Comparison of ENCODE assay signal across 12 cellular contexts in the genomic region with DNA sequence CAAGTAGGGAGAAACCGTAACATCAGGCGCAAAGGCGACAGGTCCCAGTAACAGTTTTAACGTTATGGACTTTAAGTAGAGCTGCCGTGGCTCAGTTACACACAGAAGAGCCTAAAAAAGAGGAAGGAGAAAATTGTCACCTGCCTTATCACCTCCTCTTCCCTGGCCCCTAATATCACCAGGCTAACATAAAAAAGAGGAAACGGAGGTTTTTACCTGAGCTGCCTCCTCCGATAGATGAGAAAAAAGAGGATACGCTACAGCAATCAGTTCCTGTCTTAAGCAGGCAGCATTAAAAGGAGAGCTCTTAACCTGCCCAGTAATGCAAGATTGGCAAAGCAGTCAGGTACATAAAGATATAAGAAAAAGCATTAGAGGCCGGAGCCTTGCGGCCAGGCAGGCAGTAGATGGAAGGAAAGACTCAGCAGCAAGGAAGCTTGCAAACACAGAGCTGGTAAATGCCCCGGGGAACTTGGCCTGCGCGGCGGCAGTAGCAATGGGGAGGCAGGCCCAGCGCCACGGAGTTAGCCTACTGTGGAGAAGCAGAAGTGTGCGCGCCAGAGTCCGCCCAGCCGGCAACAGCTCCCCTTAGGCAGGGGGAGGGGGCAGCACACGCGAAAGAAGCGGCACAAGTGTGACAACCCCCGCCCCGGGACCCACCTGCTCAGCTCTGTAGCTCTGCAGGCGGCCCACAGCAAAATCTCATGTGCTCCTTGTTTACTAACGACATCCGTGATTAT.
DNase-seq lines count a peak whose midpoint lies in the region; ATAC-seq and TF ChIP-seq lines count a peak whose summit lies in the region.
"Had no signal": no experiment of that assay in that cellular context is flagged by ENCODE, and none has a peak within 500 bp of the region (broad histone marks: within the 10 kb centered on the region; RNA-seq: fewer than 3 reads in every experiment).

No MANE protein-coding gene starts in this region.

- H3K4me1 Mint-ChIP-seq in activated naive CD4-positive, alpha-beta T cell treated with anti-CD3 and anti-CD28 coated beads for 36 hours (ENCODE audit: low read depth): peaks cover 5% of the 10 kb centered on the region

- TF ChIP-seq CTCF in left lung (IDR thresholded peaks at IDR 0.05) (no peak), ascending aorta (IDR thresholded peaks at IDR 0.05) (no peak), GM13976 (IDR thresholded peaks at IDR 0.05; ENCODE audit: borderline replicate concordance, control extremely low read depth, extremely low read depth, insufficient read depth, missing control alignments) (no peak)

- H3K9me3 ChIP-seq in left lung (no peaks in the 10 kb centered on the region), thymus (ENCODE audit: control insufficient read depth) (no peaks in the 10 kb centered on the region), ascending aorta (no peaks in the 10 kb centered on the region)
- H3K9me3 ChIP-seq: prostate gland had no signal

- no peak overlapping the region for H3K27ac Mint-ChIP-seq in activated naive CD4-positive, alpha-beta T cell treated with anti-CD3 and anti-CD28 coated beads for 36 hours

- peaks cover 0 to 5% of the 10 kb centered on the region in 2 donors for H3K27me3 ChIP-seq in left lung
- no peaks in the 10 kb centered on the region for H3K27me3 ChIP-seq in thymus (ENCODE audit: control insufficient read depth, insufficient read depth)
- H3K27me3 ChIP-seq in ascending aorta: no peaks in the 10 kb centered on the region

- H3K4me3 Mint-ChIP-seq in activated naive CD4-positive, alpha-beta T cell treated with anti-CD3 and anti-CD28 coated beads for 36 hours: no peak overlapping the region

- in situ Hi-C loops in GM13976 (cut with MboI; ENCODE audit: low sequenced_read_pairs, unreplicated experiment): no loop called here

- 11% methylated on average over 28 of the region's 28 CpGs for WGBS in thymus

- H3K4me3 ChIP-seq in left lung: no peak overlapping the region
- peak overlapping the region; percentile 43 for H3K4me3 ChIP-seq in thymus (ENCODE audit: low read length)
- no peak overlapping the region for H3K4me3 ChIP-seq in ascending aorta
- H3K4me3 ChIP-seq: prostate gland had no signal

- no peaks in the 10 kb centered on the region for H3K36me3 Mint-ChIP-seq in activated naive CD4-positive, alpha-beta T cell treated with anti-CD3 and anti-CD28 coated beads for 36 hours (ENCODE audit: low read depth)

- CTCF ChIA-PET in activated naive CD4-positive, alpha-beta T cell treated with anti-CD3 and anti-CD28 coated beads for 36 hours (lab: Charles Lee): interaction anchor here (0.6 to 1.2 kb wide), 3 partner anchors 8 to 959 kb away, joined by 3 to 4 read pairs (median 3); no protein-coding TSS in a partner anchor

- peak; percentile 42 for ATAC-seq in left lung

- intact Hi-C loops in activated naive CD4-positive, alpha-beta T cell treated with anti-CD3 and anti-CD28 coated beads for 36 hours (cut with micrococcal nuclease): no loop called here
- intact Hi-C loops in left lung (cut with DNase I): no loop called here
- intact Hi-C loops in ascending aorta (cut with DNase I): no loop called here

- peak; percentile 9 for DNase-seq in activated naive CD4-positive, alpha-beta T cell treated with anti-CD3 and anti-CD28 coated beads for 36 hours
- no peak for DNase-seq in activated naive CD4-positive, alpha-beta T cell (lab: John Stamatoyannopoulos, UW)
- peak; percentile 12 for DNase-seq in cerebellar cortex (ENCODE audit: low spot score)
- DNase-seq in left lung: peak in 1 of 2 donors; percentile 71
- DNase-seq in NCI-H774 (lab: John Stamatoyannopoulos, UW): no peak
- DNase-seq in ascending aorta (ENCODE audit: low spot score in 2 of 2): no peak
- no peak for DNase-seq in GM13976 (ENCODE audit: low spot score)
- DNase-seq: activated CD4-positive, alpha-beta T cell treated with anti-CD3 and anti-CD28 coated beads, Interleukin-2, amount 50 U/mL, for 4 hours; NCI-H1436; SIG-M5 had no signal

- peaks cover 28% of the 10 kb centered on the region for H3K27me3 Mint-ChIP-seq in activated naive CD4-positive, alpha-beta T cell treated with anti-CD3 and anti-CD28 coated beads for 36 hours (ENCODE audit: low read depth)

- H3K27ac ChIP-seq in left lung: no peak overlapping the region
- no peak overlapping the region for H3K27ac ChIP-seq in thymus (ENCODE audit: low read depth)
- no peak overlapping the region for H3K27ac ChIP-seq in ascending aorta
- H3K27ac ChIP-seq: prostate gland had no signal

- peaks cover 2% of the 10 kb centered on the region for H3K9me3 Mint-ChIP-seq in activated naive CD4-positive, alpha-beta T cell treated with anti-CD3 and anti-CD28 coated beads for 36 hours

- H3K4me1 ChIP-seq in left lung (no peaks in the 10 kb centered on the region), thymus (ENCODE audit: control insufficient read depth, insufficient read depth, low read length) (peaks cover 4% of the 10 kb centered on the region), ascending aorta (no peaks in the 10 kb centered on the region)
- H3K4me1 ChIP-seq: prostate gland had no signal

- H3K36me3 ChIP-seq in left lung (no peaks in the 10 kb centered on the region), thymus (ENCODE audit: control insufficient read depth, insufficient read depth) (no peaks in the 10 kb centered on the region), ascending aorta (no peaks in the 10 kb centered on the region)
- H3K36me3 ChIP-seq: prostate gland had no signal

Comparison
In these comparisons a context has a peak if more than half of its experiments do, and no peak if none do; other contexts are left out.
1. DNase-seq: peak in activated naive CD4-positive, alpha-beta T cell treated with anti-CD3 and anti-CD28 coated beads for 36 hours (single experiment) and cerebellar cortex (single experiment); none in activated naive CD4-positive, alpha-beta T cell (0 of 4), NCI-H774 (single experiment), ascending aorta (0 of 2) and GM13976 (single experiment).